Comparison of ENCODE assay signal across 8 cellular contexts in the genomic region with DNA sequence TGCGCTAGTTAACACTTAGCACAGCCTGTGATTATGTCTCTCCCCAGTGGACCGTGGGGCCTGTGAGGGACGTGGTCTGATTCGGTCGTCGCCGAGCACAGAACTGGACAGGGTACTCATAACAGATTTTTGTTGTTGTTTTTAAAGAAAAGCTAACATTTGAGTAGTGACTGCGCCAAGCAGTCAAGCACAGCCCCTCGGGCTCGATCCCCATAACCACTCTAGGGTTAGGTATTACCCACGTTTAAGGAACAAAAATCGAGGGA. TPM values are rescaled to one million over a fixed set of nuclear protein-coding genes. Genes with fewer than 3 reads are reported as not detected.
DNase-seq lines count a peak whose midpoint lies in the region; ATAC-seq, FAIRE-seq and TF ChIP-seq lines count a peak whose summit lies in the region.

No MANE protein-coding gene starts in this region.

- H3K36me3 Mint-ChIP-seq in activated naive CD4-positive, alpha-beta T cell treated with anti-CD3 and anti-CD28 coated beads for 36 hours (ENCODE audit: low read depth): no peaks in the 10 kb centered on the region
- peaks cover 3% of the 10 kb centered on the region for H3K36me3 Mint-ChIP-seq in memory B cell
- peaks cover 21% of the 10 kb centered on the region for H3K36me3 Mint-ChIP-seq in type B pancreatic cell

- no peak for TF ChIP-seq RAD21 in GM12878 (IDR thresholded peaks at IDR 0.05; ENCODE audit: insufficient read depth, low read depth, low read length)

- peak overlapping the region; percentile 87 for H3K4me3 Mint-ChIP-seq in activated naive CD4-positive, alpha-beta T cell treated with anti-CD3 and anti-CD28 coated beads for 36 hours
- H3K4me3 Mint-ChIP-seq in memory B cell (peak overlapping the region; percentile 90), type B pancreatic cell (peak overlapping the region; percentile 92)

- peaks cover 12% of the 10 kb centered on the region for H3K9me3 Mint-ChIP-seq in activated naive CD4-positive, alpha-beta T cell treated with anti-CD3 and anti-CD28 coated beads for 36 hours
- H3K9me3 Mint-ChIP-seq in memory B cell: peaks cover 6% of the 10 kb centered on the region
- H3K9me3 Mint-ChIP-seq in type B pancreatic cell: peaks cover 3% of the 10 kb centered on the region

- H3K27ac ChIP-seq in GM12878 (ENCODE audit: control insufficient read depth, insufficient read depth): no peak overlapping the region

- 77% methylated on average over 12 of the region's 12 CpGs for WGBS in GM12878 (ENCODE audit: insufficient coverage, insufficient replicate concordance, low lambda C conversion rate, missing lambda C conversion rate)

- H3K4me1 Mint-ChIP-seq in activated naive CD4-positive, alpha-beta T cell treated with anti-CD3 and anti-CD28 coated beads for 36 hours (ENCODE audit: low read depth): peaks cover 38% of the 10 kb centered on the region
- H3K4me1 Mint-ChIP-seq in memory B cell (peaks cover 25% of the 10 kb centered on the region), type B pancreatic cell (ENCODE audit: unreplicated experiment) (peaks cover 18% of the 10 kb centered on the region)

- no peak overlapping the region for H3K9ac ChIP-seq in GM12878 (ENCODE audit: control insufficient read depth, insufficient read depth, low read length)

- H3K27me3 Mint-ChIP-seq in activated naive CD4-positive, alpha-beta T cell treated with anti-CD3 and anti-CD28 coated beads for 36 hours (ENCODE audit: low read depth): no peaks in the 10 kb centered on the region
- H3K27me3 Mint-ChIP-seq in memory B cell (no peaks in the 10 kb centered on the region), type B pancreatic cell (no peaks in the 10 kb centered on the region)

- no peaks in the 10 kb centered on the region for H3K27me3 ChIP-seq in GM12878 (replicated peaks in 1 of 2; ENCODE audit: control insufficient read depth in 2 of 2, insufficient read depth in 2 of 2, low read length in 1 of 2)

- no peak for FAIRE-seq in GM12878 (lab: Jason Lieb, UNC)

- intact Hi-C loops in activated naive CD4-positive, alpha-beta T cell treated with anti-CD3 and anti-CD28 coated beads for 36 hours (cut with micrococcal nuclease): loop anchor here (1.0 to 5.0 kb wide), 6 partner anchors 19 to 258 kb away; a partner anchor contains a TSS
- intact Hi-C loops in GM12878 (cut with micrococcal nuclease; ENCODE audit: unreplicated experiment): loop anchor here (2.0 kb wide), 2 partner anchors 27 to 37 kb away; a partner anchor contains a TSS

- H3K4me1 ChIP-seq in GM12878 (ENCODE audit: control insufficient read depth, insufficient read depth, low read length): peaks cover 26% of the 10 kb centered on the region

- SMC1A ChIA-PET in GM12878 (lab: Charles Lee; ENCODE audit: uncharacterized antibody, unreplicated experiment): interaction anchor here (0.8 to 1.8 kb wide), 5 partner anchors 19 to 84 kb away, joined by 3 to 5 read pairs (median 4); a partner anchor contains a TSS

- no peak for TF ChIP-seq POLR2A in GM12878 (IDR thresholded peaks at IDR 0.05; ENCODE audit: low read depth, low read length)

- TF ChIP-seq CTCF in GM12878 (IDR thresholded peaks at IDR 0.05 in 2 of 3, conservative IDR thresholded peaks at IDR 0.05 in 1 of 3; ENCODE audit: control insufficient read depth in 2 of 3, extremely low read depth in 1 of 3, insufficient read depth in 1 of 3, low read depth in 3 of 3, low read length in 3 of 3) (no peak), type B pancreatic cell (conservative IDR thresholded peaks at IDR 0.05) (no peak)

- RAD21 ChIA-PET in GM12878 (lab: Charles Lee; ENCODE audit: unreplicated experiment): interaction anchor here (0.9 to 1.5 kb wide), 5 partner anchors 14 to 38 kb away, joined by 3 to 9 read pairs (median 4); a partner anchor contains a TSS

- peaks cover 0 to 1% of the 10 kb centered on the region in 2 experiments; a peak in 1 of 4 replicates for H3K36me3 ChIP-seq in GM12878 (ENCODE audit: control insufficient read depth in 2 of 2, insufficient read depth in 2 of 2, low read length in 1 of 2)

- in situ Hi-C loops in GM12878 (cut with MboI): no loop called here

- peak overlapping the region; percentile 64 for H3K4me2 ChIP-seq in GM12878 (ENCODE audit: control insufficient read depth, insufficient read depth)

- TF ChIP-seq EP300 in GM12878 (IDR thresholded peaks at IDR 0.05; ENCODE audit: borderline replicate concordance in 1 of 2, control insufficient read depth in 1 of 2, low read depth in 2 of 2, low read length in 2 of 2): no peak

- CTCF ChIA-PET in activated naive CD4-positive, alpha-beta T cell treated with anti-CD3 and anti-CD28 coated beads for 36 hours (lab: Charles Lee): interaction anchor here (0.6 to 1.5 kb wide), 4 partner anchors 17 to 820 kb away, joined by 3 to 6 read pairs (median 3); a partner anchor contains a TSS
- CTCF ChIA-PET in GM12878 (lab: Yijun Ruan, JAX): interaction anchor here (0.7 to 2.1 kb wide), 4 partner anchors 13 to 62 kb away, joined by 3 to 6 read pairs (median 4); a partner anchor contains a TSS

- BruUV-seq in GM12878 (replicated peaks; lab: Mats Ljungman, UMichigan): no TSS peak

- no peaks in the 10 kb centered on the region for H4K20me1 ChIP-seq in GM12878 (ENCODE audit: control insufficient read depth, insufficient read depth)

- H2AFZ ChIP-seq in GM12878 (ENCODE audit: control insufficient read depth, low read depth, low read length): peak overlapping the region; percentile 35; the same call in 1 of the 2 replicates

- peaks cover 6% of the 10 kb centered on the region for H3K79me2 ChIP-seq in GM12878 (ENCODE audit: control insufficient read depth, insufficient read depth, low read length)

- H3K27ac Mint-ChIP-seq in activated naive CD4-positive, alpha-beta T cell treated with anti-CD3 and anti-CD28 coated beads for 36 hours: peak overlapping the region; percentile 95
- H3K27ac Mint-ChIP-seq in memory B cell (peak overlapping the region; percentile 97), type B pancreatic cell (peak overlapping the region; percentile 94)

- no peak for DNase-seq in activated naive CD4-positive, alpha-beta T cell treated with anti-CD3 and anti-CD28 coated beads for 36 hours
- no peak for DNase-seq in activated naive CD4-positive, alpha-beta T cell (lab: John Stamatoyannopoulos, UW)
- DNase-seq in GM12878 (ENCODE audit: low read depth, low spot score): no peak
- no peak for DNase-seq in memory B cell (ENCODE audit: low spot score in 2 of 2)
- no peak for DNase-seq in type B pancreatic cell (ENCODE audit: extremely low spot score, unreplicated experiment)
- DNase-seq in stimulated activated naive CD4-positive, alpha-beta T cell (lab: John Stamatoyannopoulos, UW): no peak
- DNase-seq in T-helper 9 cell: no peak

- POLR2A ChIA-PET in GM12878 (lab: Charles Lee): interaction anchor here (0.6 to 2.4 kb wide), 11 partner anchors 17 to 210 kb away, joined by 3 to 25 read pairs (median 4); a partner anchor contains a TSS

- ATAC-seq in GM12878 (no peak), memory B cell (ENCODE audit: low read depth) (no peak), GM19351 (IDR thresholded peaks at IDR 0.05; ENCODE audit: unreplicated experiment) (no peak)

- peak overlapping the region; percentile 71; the same call in 1 of the 2 replicates for H3K4me3 ChIP-seq in GM12878

- peaks cover 5% of the 10 kb centered on the region; the same call in 2 of the 3 replicates for H3K9me3 ChIP-seq in GM12878 (replicated peaks; ENCODE audit: control insufficient read depth, insufficient read depth, low read length)

RNA-seq across cellular contexts. Expression of a gene that starts 0.8 kb away (rescaled TPM):
- total RNA-seq in activated naive CD4-positive, alpha-beta T cell treated with anti-CD3 and anti-CD28 coated beads for 36 hours: 10 to 100 TPM; 66.0 to 68.0 TPM
- 58.2 and 66.1 TPM in 2 replicates for total RNA-seq in GM12878 (2013; cell fraction: nucleolus; rRNA removed)
- total RNA-seq in GM12878 (2014; rRNA removed) (28.7 and 36.6 TPM in 2 replicates), GM12878 (2014; rRNA removed; fragmentation: Illumina TruSeq; extraction: Trizol) (17.8 and 18.1 TPM in 2 replicates), GM12878 (2021) (76.7 and 83.5 TPM in 2 replicates), type B pancreatic cell (ENCODE audit: low replicate concordance) (248 and 388 TPM in 2 replicates)
- polyA plus RNA-seq in GM12878 (2011; ENCODE audit: low read depth): 30.2 TPM
- polyA plus RNA-seq in GM12878 (2011; rRNA removed) (13.2 and 23.4 TPM in 2 replicates), GM12878 (2014; fragmentation: Illumina TruSeq; extraction: Trizol) (3.6 and 21.2 TPM in 2 replicates), GM12878 (2014; fragmentation: Nextera tagmentation; extraction: Ambion mirVana) (10 to 100 TPM in 1 of 2 experiments, 1 to 10 TPM in 1; 3.2 to 10.6 TPM), GM12878 (2014; rRNA removed) (38.1 and 41.5 TPM in 2 replicates), GM12878 (2016; fragmentation: Nextera tagmentation; extraction: Ambion mirVana) (10 to 100 TPM; 14.8 to 45.0 TPM)
- 27.6 and 37.3 TPM in 2 replicates for polyA plus RNA-seq in GM12878 (2011; cell fraction: cytosol; rRNA removed)
- polyA plus RNA-seq in GM12878 (2011; cell fraction: nucleus; rRNA removed): 211 and 220 TPM in 2 replicates
- 65.8 and 71.6 TPM in 2 replicates for polyA plus RNA-seq in GM12878 (2012)
- polyA minus RNA-seq in GM12878 (2011; rRNA and poly(A)+ RNA removed): 23.6 and 59.2 TPM in 2 replicates
- polyA minus RNA-seq in GM12878 (2011; cell fraction: cytosol; rRNA and poly(A)+ RNA removed): 23.4 and 35.5 TPM in 2 replicates
- polyA minus RNA-seq in GM12878 (2011; cell fraction: nucleus; rRNA and poly(A)+ RNA removed): 46.5 and 68.3 TPM in 2 replicates

RNA-seq across cellular contexts. Expression of a gene that starts 17.2 kb away (rescaled TPM):
- 10 to 100 TPM; 64.4 to 65.9 TPM for total RNA-seq in activated naive CD4-positive, alpha-beta T cell treated with anti-CD3 and anti-CD28 coated beads for 36 hours
- total RNA-seq in GM12878 (2013; cell fraction: nucleolus; rRNA removed): 72.0 and 74.7 TPM in 2 replicates
- total RNA-seq in GM12878 (2014; rRNA removed) (42.3 and 55.5 TPM in 2 replicates), GM12878 (2014; rRNA removed; fragmentation: Illumina TruSeq; extraction: Trizol) (19.3 and 20.2 TPM in 2 replicates), GM12878 (2021) (61.4 and 82.3 TPM in 2 replicates), type B pancreatic cell (ENCODE audit: low replicate concordance) (72.3 and 125 TPM in 2 replicates)
- 13.5 TPM for polyA plus RNA-seq in GM12878 (2011; ENCODE audit: low read depth)
- polyA plus RNA-seq in GM12878 (2011; rRNA removed) (9.2 and 14.6 TPM in 2 replicates), GM12878 (2014; fragmentation: Illumina TruSeq; extraction: Trizol) (15.1 and 20.3 TPM in 2 replicates), GM12878 (2014; fragmentation: Nextera tagmentation; extraction: Ambion mirVana) (1 to 10 TPM; 2.9 to 4.0 TPM), GM12878 (2014; rRNA removed) (73.5 and 77.2 TPM in 2 replicates), GM12878 (2016; fragmentation: Nextera tagmentation; extraction: Ambion mirVana) (10 to 100 TPM; 46.2 to 47.4 TPM)
- polyA plus RNA-seq in GM12878 (2011; cell fraction: cytosol; rRNA removed): 12.5 and 23.5 TPM in 2 replicates
- polyA plus RNA-seq in GM12878 (2011; cell fraction: nucleus; rRNA removed): 123 and 193 TPM in 2 replicates
- polyA plus RNA-seq in GM12878 (2012): 31.3 and 48.0 TPM in 2 replicates
- 9.7 and 14.6 TPM in 2 replicates for polyA minus RNA-seq in GM12878 (2011; rRNA and poly(A)+ RNA removed)
- 9.6 and 16.8 TPM in 2 replicates for polyA minus RNA-seq in GM12878 (2011; cell fraction: cytosol; rRNA and poly(A)+ RNA removed)
- 27.8 and 56.3 TPM in 2 replicates for polyA minus RNA-seq in GM12878 (2011; cell fraction: nucleus; rRNA and poly(A)+ RNA removed)

RNA-seq across cellular contexts. Expression of a gene that starts 27.0 kb away (rescaled TPM):
- total RNA-seq in activated naive CD4-positive, alpha-beta T cell treated with anti-CD3 and anti-CD28 coated beads for 36 hours: 10 to 100 TPM; 13.3 to 14.2 TPM
- total RNA-seq in GM12878 (2013; cell fraction: nucleolus; rRNA removed): 16.5 and 17.4 TPM in 2 replicates
- total RNA-seq in GM12878 (2014; rRNA removed) (7.7 and 9.3 TPM in 2 replicates), GM12878 (2014; rRNA removed; fragmentation: Illumina TruSeq; extraction: Trizol) (3.8 and 5.1 TPM in 2 replicates), GM12878 (2021) (20.9 and 21.4 TPM in 2 replicates), type B pancreatic cell (ENCODE audit: low replicate concordance) (35.8 and 40.1 TPM in 2 replicates)
- 3.8 TPM for polyA plus RNA-seq in GM12878 (2011; ENCODE audit: low read depth)
- polyA plus RNA-seq in GM12878 (2011; rRNA removed) (7.2 and 13.1 TPM in 2 replicates), GM12878 (2014; fragmentation: Illumina TruSeq; extraction: Trizol) (9.4 and 11.6 TPM in 2 replicates), GM12878 (2014; fragmentation: Nextera tagmentation; extraction: Ambion mirVana) (1 to 10 TPM in 1 of 2 experiments, under 1 TPM in 1; 0.43 to 1.2 TPM), GM12878 (2014; rRNA removed) (23.0 and 24.5 TPM in 2 replicates), GM12878 (2016; fragmentation: Nextera tagmentation; extraction: Ambion mirVana) (10 to 100 TPM; 13.4 to 15.4 TPM)
- 19.6 and 24.1 TPM in 2 replicates for polyA plus RNA-seq in GM12878 (2011; cell fraction: cytosol; rRNA removed)
- 62.1 and 64.3 TPM in 2 replicates for polyA plus RNA-seq in GM12878 (2011; cell fraction: nucleus; rRNA removed)
- 16.2 and 17.4 TPM in 2 replicates for polyA plus RNA-seq in GM12878 (2012)
- polyA minus RNA-seq in GM12878 (2011; rRNA and poly(A)+ RNA removed): 6.1 and 9.8 TPM in 2 replicates
- polyA minus RNA-seq in GM12878 (2011; cell fraction: cytosol; rRNA and poly(A)+ RNA removed): 5.3 and 5.8 TPM in 2 replicates
- polyA minus RNA-seq in GM12878 (2011; cell fraction: nucleus; rRNA and poly(A)+ RNA removed): 14.9 and 24.9 TPM in 2 replicates

RNA-seq across cellular contexts. Expression of a gene that starts 27.3 kb away (rescaled TPM):
- total RNA-seq in activated naive CD4-positive, alpha-beta T cell treated with anti-CD3 and anti-CD28 coated beads for 36 hours: 10 to 100 TPM; 29.8 to 32.4 TPM
- total RNA-seq in GM12878 (2013; cell fraction: nucleolus; rRNA removed): 24.8 and 29.4 TPM in 2 replicates
- 3.5 and 3.6 TPM in 2 replicates for total RNA-seq in GM12878 (2014; rRNA removed)
- 3.1 and 3.2 TPM in 2 replicates for total RNA-seq in GM12878 (2014; rRNA removed; fragmentation: Illumina TruSeq; extraction: Trizol)
- total RNA-seq in GM12878 (2021): 20.4 and 20.9 TPM in 2 replicates
- polyA plus RNA-seq in GM12878 (2011; ENCODE audit: low read depth): 36.4 TPM
- 11.7 and 18.9 TPM in 2 replicates for polyA plus RNA-seq in GM12878 (2011; rRNA removed)
- polyA plus RNA-seq in GM12878 (2011; cell fraction: cytosol; rRNA removed): 21.8 and 25.4 TPM in 2 replicates
- 93.9 and 98.8 TPM in 2 replicates for polyA plus RNA-seq in GM12878 (2011; cell fraction: nucleus; rRNA removed)
- polyA plus RNA-seq in GM12878 (2012): 45.9 and 50.1 TPM in 2 replicates
- polyA plus RNA-seq in GM12878 (2014; fragmentation: Illumina TruSeq; extraction: Trizol): 8.6 and 10.9 TPM in 2 replicates
- polyA plus RNA-seq in GM12878 (2014; fragmentation: Nextera tagmentation; extraction: Ambion mirVana): under 1 TPM; 0.42 to 0.52 TPM
- polyA plus RNA-seq in GM12878 (2014; rRNA removed): 17.4 and 22.3 TPM in 2 replicates
- 10 to 100 TPM; 11.5 to 13.2 TPM for polyA plus RNA-seq in GM12878 (2016; fragmentation: Nextera tagmentation; extraction: Ambion mirVana)
- 11.3 and 21.0 TPM in 2 replicates for polyA minus RNA-seq in GM12878 (2011; rRNA and poly(A)+ RNA removed)
- 9.3 and 10.2 TPM in 2 replicates for polyA minus RNA-seq in GM12878 (2011; cell fraction: cytosol; rRNA and poly(A)+ RNA removed)
- 18.5 and 22.0 TPM in 2 replicates for polyA minus RNA-seq in GM12878 (2011; cell fraction: nucleus; rRNA and poly(A)+ RNA removed)
- 33.9 and 45.9 TPM in 2 replicates for total RNA-seq in type B pancreatic cell (ENCODE audit: low replicate concordance)

RNA-seq across cellular contexts. Expression of a gene that starts 32.1 kb away (rescaled TPM):
- total RNA-seq in activated naive CD4-positive, alpha-beta T cell treated with anti-CD3 and anti-CD28 coated beads for 36 hours: 10 to 100 TPM; 32.4 to 39.2 TPM
- total RNA-seq in GM12878 (2013; cell fraction: nucleolus; rRNA removed): 48.8 and 55.5 TPM in 2 replicates
- total RNA-seq in GM12878 (2014; rRNA removed) (12.8 and 15.6 TPM in 2 replicates), GM12878 (2014; rRNA removed; fragmentation: Illumina TruSeq; extraction: Trizol) (8.0 and 8.2 TPM in 2 replicates), GM12878 (2021) (49.5 and 53.9 TPM in 2 replicates), type B pancreatic cell (ENCODE audit: low replicate concordance) (88.5 and 88.9 TPM in 2 replicates)
- polyA plus RNA-seq in GM12878 (2011; ENCODE audit: low read depth): 23.8 TPM
- polyA plus RNA-seq in GM12878 (2011; rRNA removed) (12.6 and 15.5 TPM in 2 replicates), GM12878 (2014; fragmentation: Illumina TruSeq; extraction: Trizol) (14.3 and 32.4 TPM in 2 replicates), GM12878 (2014; fragmentation: Nextera tagmentation; extraction: Ambion mirVana) (1 to 10 TPM; 3.5 to 5.2 TPM), GM12878 (2014; rRNA removed) (24.5 and 34.4 TPM in 2 replicates), GM12878 (2016; fragmentation: Nextera tagmentation; extraction: Ambion mirVana) (10 to 100 TPM; 18.7 to 20.7 TPM)
- 14.4 and 17.5 TPM in 2 replicates for polyA plus RNA-seq in GM12878 (2011; cell fraction: cytosol; rRNA removed)
- polyA plus RNA-seq in GM12878 (2011; cell fraction: nucleus; rRNA removed): 104 and 107 TPM in 2 replicates
- 37.8 and 50.2 TPM in 2 replicates for polyA plus RNA-seq in GM12878 (2012)
- 27.4 and 44.8 TPM in 2 replicates for polyA minus RNA-seq in GM12878 (2011; rRNA and poly(A)+ RNA removed)
- 18.2 and 19.9 TPM in 2 replicates for polyA minus RNA-seq in GM12878 (2011; cell fraction: cytosol; rRNA and poly(A)+ RNA removed)
- polyA minus RNA-seq in GM12878 (2011; cell fraction: nucleus; rRNA and poly(A)+ RNA removed): 28.3 and 50.0 TPM in 2 replicates
